Comparison of ENCODE assay signal across 8 cellular contexts in the genomic region with DNA sequence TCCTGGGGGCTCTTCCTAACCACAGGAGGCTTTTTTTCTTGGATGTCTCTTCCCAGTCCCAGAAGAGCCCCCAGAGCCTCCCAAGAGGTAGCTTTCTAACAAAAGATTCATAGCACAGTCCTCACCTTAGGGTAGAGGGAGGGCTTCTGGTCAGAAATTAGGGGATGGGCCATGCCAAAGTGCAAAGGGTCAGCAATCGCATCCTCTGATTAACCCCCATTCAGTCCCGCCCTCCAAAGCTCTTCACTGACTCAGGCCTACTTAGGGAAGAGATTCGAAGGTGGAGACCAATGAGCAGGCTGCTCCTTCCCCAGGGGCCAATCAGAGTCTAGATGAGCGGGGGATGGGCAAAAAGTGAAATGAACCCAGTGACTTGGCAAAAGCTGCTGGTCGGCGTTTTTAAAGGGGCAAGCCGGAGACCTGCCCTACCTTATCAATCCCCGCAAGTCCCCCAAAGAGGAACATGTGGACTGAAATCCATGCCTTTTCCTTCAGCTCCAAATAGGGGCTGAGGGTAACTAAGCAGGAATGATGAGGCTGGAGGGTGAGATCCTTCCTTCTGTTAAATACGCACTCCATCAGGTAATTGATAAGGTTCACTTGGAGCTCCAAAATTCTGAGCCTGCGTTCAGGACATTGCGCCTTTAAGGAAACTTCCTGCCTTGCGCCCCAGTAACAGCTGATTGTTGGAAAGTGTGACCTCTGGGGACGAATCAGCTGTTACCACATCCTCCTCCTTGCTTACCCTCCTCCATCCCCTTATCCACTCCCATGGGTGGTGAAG. TPM values are rescaled to one million over a fixed set of nuclear protein-coding genes. Genes with fewer than 3 reads are reported as not detected.
DNase-seq lines count a peak whose midpoint lies in the region; ATAC-seq, FAIRE-seq and TF ChIP-seq lines count a peak whose summit lies in the region.

No MANE protein-coding gene starts in this region.

- CTCF ChIA-PET in A549 (lab: Yijun Ruan, JAX), result interaction anchor here (0.6 to 23.8 kb wide), 16 partner anchors 13 to 324 kb away, joined by 3 to 591 read pairs (median 5); a partner anchor contains a TSS

- DNase-seq in A549 (ENCODE audit: low read depth in 1 of 2, low spot score in 1 of 2), result peak; percentile 100
- peak; percentile 89 for DNase-seq in NCI-H2196 (lab: John Stamatoyannopoulos, UW; ENCODE audit: unreplicated experiment)
- DNase-seq in WERI-Rb-1, result peak; percentile 95
- DNase-seq in bronchial epithelial cell (ENCODE audit: low read depth), result peak; percentile 97
- peak; percentile 88 for DNase-seq in iPS-NIHi11 (ENCODE audit: low spot score)

- H3K4me3 ChIP-seq in A549 (peak overlapping the region; percentile 84), WERI-Rb-1 (ENCODE audit: low read depth, low read length) (peak overlapping the region; percentile 81), bronchial epithelial cell (ENCODE audit: low read depth, low read length) (peak overlapping the region; percentile 53), skin epidermis (peak overlapping the region; percentile 47 to 100 (median 53))

- TF ChIP-seq CTCF in A549 (IDR thresholded peaks at IDR 0.05), result no peak
- TF ChIP-seq CTCF in WERI-Rb-1 (IDR thresholded peaks at IDR 0.05; ENCODE audit: low read depth, low read length), result no peak
- TF ChIP-seq CTCF in bronchial epithelial cell (IDR thresholded peaks at IDR 0.05; ENCODE audit: insufficient read depth, low read length, severe bottlenecking), result no peak

- H3K27me3 ChIP-seq in WERI-Rb-1 (ENCODE audit: insufficient read depth, low read depth, severe bottlenecking) (no peaks in the 10 kb centered on the region), bronchial epithelial cell (ENCODE audit: control insufficient read depth, insufficient read depth, low read length) (no peaks in the 10 kb centered on the region)

- TF ChIP-seq EP300 in A549 (IDR thresholded peaks at IDR 0.05), result peak in 1 of 2 experiments; percentile 50; a peak in 1 of 5 replicates

- peak overlapping the region; percentile 98 for H3K4me2 ChIP-seq in A549

- POLR2A ChIA-PET in A549 (lab: Yijun Ruan, JAX), result interaction anchor here (0.6 to 3.4 kb wide), 50 partner anchors 7 to 675 kb away, joined by 3 to 43 read pairs (median 5); a partner anchor contains a TSS

- peaks cover 40% of the 10 kb centered on the region for H3K4me1 ChIP-seq in A549

- under 1% methylated on average over 13 of the region's 13 CpGs for WGBS in A549 (ENCODE audit: missing lambda C conversion rate)

- TF ChIP-seq RAD21 in A549 (conservative IDR thresholded peaks at IDR 0.05 in 1 of 2, IDR thresholded peaks at IDR 0.05 in 1 of 2), result no peak

- FAIRE-seq in A549 (lab: Jason Lieb, UNC) (peak; percentile 99), bronchial epithelial cell (lab: Jason Lieb, UNC) (peak; percentile 80)

- peak overlapping the region; percentile 94 to 100 for H3K27ac ChIP-seq in A549
- H3K27ac ChIP-seq in WERI-Rb-1, result peak overlapping the region; percentile 91
- peak overlapping the region; percentile 67 to 100 (median 98) for H3K27ac ChIP-seq in skin epidermis

- ATAC-seq in A549 (peak; percentile 57 to 77), GM18867 (IDR thresholded peaks at IDR 0.05; ENCODE audit: unreplicated experiment) (peak; percentile 44), HG03103 (IDR thresholded peaks at IDR 0.05; ENCODE audit: low read depth, unreplicated experiment) (peak; percentile 29)

- peak; percentile 69 for TF ChIP-seq POLR2A in A549 (IDR thresholded peaks at IDR 0.05; ENCODE audit: low read length)

- H3K36me3 ChIP-seq in WERI-Rb-1 (no peaks in the 10 kb centered on the region), bronchial epithelial cell (ENCODE audit: control insufficient read depth, insufficient read depth, low read length) (peaks cover 25% of the 10 kb centered on the region)

- no peaks in the 10 kb centered on the region for H3K9me3 ChIP-seq in A549
- H3K9me3 ChIP-seq in WERI-Rb-1 (ENCODE audit: severe bottlenecking), result no peaks in the 10 kb centered on the region

TF ChIP-seq in A549, 52 proteins besides CTCF, POLR2A, EP300 and RAD21 (continues in another document):
- no peak for TF ChIP-seq ZSCAN20 (CRISPR knock-in tag; IDR thresholded peaks at IDR 0.05)
- TF ChIP-seq, protein P1, sequence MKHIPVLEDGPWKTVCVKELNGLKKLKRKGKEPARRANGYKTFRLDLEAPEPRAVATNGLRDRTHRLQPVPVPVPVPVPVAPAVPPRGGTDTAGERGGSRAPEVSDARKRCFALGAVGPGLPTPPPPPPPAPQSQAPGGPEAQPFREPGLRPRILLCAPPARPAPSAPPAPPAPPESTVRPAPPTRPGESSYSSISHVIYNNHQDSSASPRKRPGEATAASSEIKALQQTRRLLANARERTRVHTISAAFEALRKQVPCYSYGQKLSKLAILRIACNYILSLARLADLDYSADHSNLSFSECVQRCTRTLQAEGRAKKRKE (CRISPR knock-in tag; IDR thresholded peaks at IDR 0.05; ENCODE audit: low read depth), result peak; percentile 75; the same call in 1 of the 2 replicates
- no peak for TF ChIP-seq ZNF302 (CRISPR knock-in tag; IDR thresholded peaks at IDR 0.05)
- peak; percentile 85 for TF ChIP-seq GATA3 (IDR thresholded peaks at IDR 0.05; ENCODE audit: borderline replicate concordance)
- no peak for TF ChIP-seq RCOR1 (IDR thresholded peaks at IDR 0.05; ENCODE audit: low read depth, low read length)
- TF ChIP-seq SREBF2 (IDR thresholded peaks at IDR 0.05), result no peak
- TF ChIP-seq CBX2 (IDR thresholded peaks at IDR 0.05; ENCODE audit: borderline replicate concordance, low read depth), result no peak
- peak; percentile 46; the same call in 1 of the 2 replicates for TF ChIP-seq MYC (IDR thresholded peaks at IDR 0.05; ENCODE audit: borderline replicate concordance, low read length)
- TF ChIP-seq ZC3H11A (IDR thresholded peaks at IDR 0.05), result no peak
- TF ChIP-seq FOSB (CRISPR knock-in tag; IDR thresholded peaks at IDR 0.05), result peak; percentile 66; the same call in 1 of the 2 replicates
- peak; percentile 99 for TF ChIP-seq MAFK (IDR thresholded peaks at IDR 0.05; ENCODE audit: partially characterized antibody)
- TF ChIP-seq HOXB5 (CRISPR knock-in tag; IDR thresholded peaks at IDR 0.05), result no peak
- TF ChIP-seq JUNB (IDR thresholded peaks at IDR 0.05), result no peak
- TF ChIP-seq CBX8 (IDR thresholded peaks at IDR 0.05), result no peak
- no peak for TF ChIP-seq HOXB13 (CRISPR knock-in tag; IDR thresholded peaks at IDR 0.05; ENCODE audit: low read depth)
- TF ChIP-seq, protein P2, sequence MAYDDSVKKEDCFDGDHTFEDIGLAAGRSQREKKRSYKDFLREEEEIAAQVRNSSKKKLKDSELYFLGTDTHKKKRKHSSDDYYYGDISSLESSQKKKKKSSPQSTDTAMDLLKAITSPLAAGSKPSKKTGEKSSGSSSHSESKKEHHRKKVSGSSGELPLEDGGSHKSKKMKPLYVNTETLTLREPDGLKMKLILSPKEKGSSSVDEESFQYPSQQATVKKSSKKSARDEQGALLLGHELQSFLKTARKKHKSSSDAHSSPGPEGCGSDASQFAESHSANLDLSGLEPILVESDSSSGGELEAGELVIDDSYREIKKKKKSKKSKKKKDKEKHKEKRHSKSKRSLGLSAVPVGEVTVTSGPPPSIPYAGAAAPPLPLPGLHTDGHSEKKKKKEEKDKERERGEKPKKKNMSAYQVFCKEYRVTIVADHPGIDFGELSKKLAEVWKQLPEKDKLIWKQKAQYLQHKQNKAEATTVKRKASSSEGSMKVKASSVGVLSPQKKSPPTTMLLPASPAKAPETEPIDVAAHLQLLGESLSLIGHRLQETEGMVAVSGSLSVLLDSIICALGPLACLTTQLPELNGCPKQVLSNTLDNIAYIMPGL (CRISPR knock-in tag; IDR thresholded peaks at IDR 0.05; ENCODE audit: borderline replicate concordance), result no peak
- no peak for TF ChIP-seq NPAS2 (CRISPR knock-in tag; IDR thresholded peaks at IDR 0.05; ENCODE audit: borderline replicate concordance)
- no peak for TF ChIP-seq NR3C1 (IDR thresholded peaks at IDR 0.05)
- TF ChIP-seq RFX5 (IDR thresholded peaks at IDR 0.05), result peak; percentile 98

RNA-seq across cellular contexts. Expression of a gene that starts 6.9 kb away (rescaled TPM):
- polyA plus RNA-seq in A549 (2011; rRNA removed), result 3.4 and 4.5 TPM in 2 replicates
- polyA plus RNA-seq in A549 (2012; cell fraction: cytosol; rRNA removed), result 0.70 and 0.96 TPM in 2 replicates
- polyA plus RNA-seq in A549 (2012; cell fraction: nucleus; rRNA removed), result 0.71 and 0.89 TPM in 2 replicates
- 3.1 to 3.8 TPM (median 3.5 TPM) in 3 replicates for polyA plus RNA-seq in A549 (2017; fragmentation: RNase III; extraction: RNeasy Plus Mini Kit Qiagen cat#74134 plus additional on column Dnase treatment)
- 3.7 and 4.3 TPM in 2 replicates for polyA minus RNA-seq in A549 (2011; rRNA and poly(A)+ RNA removed)
- 4.5 and 19.1 TPM in 2 replicates for total RNA-seq in bronchial epithelial cell

RNA-seq across cellular contexts. Expression of a gene that starts 7.4 kb away (rescaled TPM):
- polyA plus RNA-seq in A549 (2011; rRNA removed) (4.6 and 4.9 TPM in 2 replicates), A549 (2017; fragmentation: RNase III; extraction: RNeasy Plus Mini Kit Qiagen cat#74134 plus additional on column Dnase treatment) (22.6 to 26.8 TPM (median 25.5 TPM) in 3 replicates)
- polyA plus RNA-seq in A549 (2012; cell fraction: cytosol; rRNA removed), result 14.4 and 20.1 TPM in 2 replicates
- polyA plus RNA-seq in A549 (2012; cell fraction: nucleus; rRNA removed), result 71.8 and 82.1 TPM in 2 replicates
- 8.8 and 11.0 TPM in 2 replicates for polyA minus RNA-seq in A549 (2011; rRNA and poly(A)+ RNA removed)
- total RNA-seq in bronchial epithelial cell, result 13.8 and 21.6 TPM in 2 replicates

RNA-seq across cellular contexts. Expression of a gene that starts 25.6 kb away (rescaled TPM):
- polyA plus RNA-seq in A549 (2011; rRNA removed), result 2.1 and 2.7 TPM in 2 replicates
- 2.8 and 3.6 TPM in 2 replicates for polyA plus RNA-seq in A549 (2012; cell fraction: cytosol; rRNA removed)
- 3.9 and 4.4 TPM in 2 replicates for polyA plus RNA-seq in A549 (2012; cell fraction: nucleus; rRNA removed)
- 2.4 to 2.9 TPM (median 2.7 TPM) in 3 replicates for polyA plus RNA-seq in A549 (2017; fragmentation: RNase III; extraction: RNeasy Plus Mini Kit Qiagen cat#74134 plus additional on column Dnase treatment)
- 1.9 and 2.3 TPM in 2 replicates for polyA minus RNA-seq in A549 (2011; rRNA and poly(A)+ RNA removed)
- total RNA-seq in bronchial epithelial cell, result 0.79 and 1.5 TPM in 2 replicates

RNA-seq across cellular contexts. Expression of a gene that starts 32.4 kb away (rescaled TPM):
- polyA plus RNA-seq in A549 (2011; rRNA removed), result 263 and 374 TPM in 2 replicates
- polyA plus RNA-seq in A549 (2012; cell fraction: cytosol; rRNA removed), result 225 and 261 TPM in 2 replicates
- 743 and 891 TPM in 2 replicates for polyA plus RNA-seq in A549 (2012; cell fraction: nucleus; rRNA removed)
- polyA plus RNA-seq in A549 (2017; fragmentation: RNase III; extraction: RNeasy Plus Mini Kit Qiagen cat#74134 plus additional on column Dnase treatment), result 228 to 250 TPM (median 234 TPM) in 3 replicates
- polyA minus RNA-seq in A549 (2011; rRNA and poly(A)+ RNA removed), result 1,065 and 1,094 TPM in 2 replicates
- 57.7 and 71.0 TPM in 2 replicates for total RNA-seq in bronchial epithelial cell

RNA-seq across cellular contexts. Expression of a gene that starts 44.8 kb away (rescaled TPM):
- 11.5 and 13.7 TPM in 2 replicates for polyA plus RNA-seq in A549 (2011; rRNA removed)
- 4.7 and 7.2 TPM in 2 replicates for polyA plus RNA-seq in A549 (2012; cell fraction: cytosol; rRNA removed)
- polyA plus RNA-seq in A549 (2012; cell fraction: nucleus; rRNA removed), result 8.7 and 12.9 TPM in 2 replicates
- polyA plus RNA-seq in A549 (2017; fragmentation: RNase III; extraction: RNeasy Plus Mini Kit Qiagen cat#74134 plus additional on column Dnase treatment), result 2.3 to 3.4 TPM (median 3.0 TPM) in 3 replicates
- 8.2 and 8.7 TPM in 2 replicates for polyA minus RNA-seq in A549 (2011; rRNA and poly(A)+ RNA removed)
- 51.3 and 112 TPM in 2 replicates for total RNA-seq in bronchial epithelial cell

Comparison
In these comparisons a context has a peak if more than half of its experiments do, and no peak if none do; other contexts are left out.
1. Peak in every context shown above with its lines: DNase-seq, ATAC-seq, H3K4me3 ChIP-seq and H3K27ac ChIP-seq.